23 cellular contexts compared by ENCODE assay signal in genomic region chr6:108922499-108922898, GRCh38.
"Had no signal": no experiment of that assay in that cellular context is flagged by ENCODE, and none has a peak within 500 bp of the region (broad histone marks: within the 10 kb centered on the region; RNA-seq: fewer than 3 reads in every experiment).

No MANE protein-coding gene starts in this region.

- H3K9me3 ChIP-seq: colonic mucosa, left lung, lower lobe of right lung, ovary, right lobe of liver, testis, transverse colon had no signal

- ATAC-seq: foreskin keratinocyte had no signal

- H3K9me3 Mint-ChIP-seq: endodermal cell, memory B cell, mesothelial cell of epicardium had no signal

- H3K4me3 Mint-ChIP-seq: endodermal cell; memory B cell; mesothelial cell of epicardium; natural killer cell; neural crest cell; stimulated activated naive B cell treated with anti-CD40 and anti-IgM and Interleukin-4, amounts not matched to agents 10 μg/mL and 1 μg/mL and 100 μg/mL, for 72 hours had no signal

- FAIRE-seq: endothelial cell of umbilical vein, keratinocyte had no signal

- H3K27ac Mint-ChIP-seq: endodermal cell, memory B cell, mesothelial cell of epicardium, progenitor cell of endocrine pancreas had no signal

- DNase-seq: colonic mucosa; dermis blood vessel endothelial cell; endodermal cell; erythroblast; foreskin keratinocyte; immature natural killer cell; left lung; lower lobe of right lung; natural killer cell; nucleus accumbens; right lobe of liver; stimulated activated CD4-positive, alpha-beta T cell treated with anti-CD3 and anti-CD28 coated beads, Interleukin-4, amount 100 ng/mL, for 4 hours; stimulated activated naive B cell treated with anti-CD40 and anti-IgM and Interleukin-4, amounts not matched to agents 10 μg/mL and 1 μg/mL and 100 μg/mL, for 72 hours; testis; transverse colon had no signal

- H3K36me3 ChIP-seq: colonic mucosa, left lung, lower lobe of right lung, ovary, right lobe of liver, transverse colon had no signal

- H3K27me3 ChIP-seq: colonic mucosa, left lung, ovary, right lobe of liver, testis, transverse colon had no signal

- H3K36me3 Mint-ChIP-seq: mesothelial cell of epicardium, natural killer cell had no signal

- H3K4me1 ChIP-seq: colonic mucosa, foreskin keratinocyte, right lobe of liver, testis had no signal

- H3K27me3 Mint-ChIP-seq: memory B cell; stimulated activated naive B cell treated with anti-CD40 and anti-IgM and Interleukin-4, amounts not matched to agents 10 μg/mL and 1 μg/mL and 100 μg/mL, for 72 hours; stimulated activated naive CD8-positive, alpha-beta T cell treated with anti-CD3 and anti-CD28 coated beads, Interleukin-15, amount 100 ng/mL, for 72 hours had no signal

- H3K4me3 ChIP-seq: colonic mucosa, left lung, lower lobe of right lung, ovary, right lobe of liver, testis, transverse colon had no signal

- H3K27ac ChIP-seq: colonic mucosa, foreskin keratinocyte, left lung, lower lobe of right lung, ovary, right lobe of liver, testis had no signal
